ENCODE assay signal across 1 cellular context in genomic region chr2:58039170-58039611, GRCh38.
TF ChIP-seq lines count a peak whose summit lies in the region.

No MANE protein-coding gene starts in this region.

TF ChIP-seq in K562, 482 proteins besides CTCF, POLR2A, EP300 and RAD21 (continued from another document and continues in another):
- no peak for TF ChIP-seq E2F3 (CRISPR knock-in tag; IDR thresholded peaks at IDR 0.05)
- no peak for TF ChIP-seq GTF2B (IDR thresholded peaks at IDR 0.05; ENCODE audit: extremely low read depth, insufficient read length)
- TF ChIP-seq ETS2 (tag; IDR thresholded peaks at IDR 0.05; ENCODE audit: borderline replicate concordance, poor library complexity, severe bottlenecking), result no peak
- TF ChIP-seq HOXB6 (CRISPR knock-in tag; IDR thresholded peaks at IDR 0.05; ENCODE audit: borderline replicate concordance), result no peak
- TF ChIP-seq POLR3G (IDR thresholded peaks at IDR 0.05; ENCODE audit: extremely low read depth, insufficient read length, insufficient replicate concordance), result no peak
- TF ChIP-seq ZNF347 (CRISPR knock-in tag; IDR thresholded peaks at IDR 0.05; ENCODE audit: low read depth), result no peak
- TF ChIP-seq ZNF668 (CRISPR knock-in tag; IDR thresholded peaks at IDR 0.05), result no peak
- TF ChIP-seq SMAD3 (CRISPR knock-in tag; conservative IDR thresholded peaks at IDR 0.05), result no peak
- no peak for TF ChIP-seq NCOA2 (IDR thresholded peaks at IDR 0.05; ENCODE audit: partially characterized antibody in 2 of 2)
- TF ChIP-seq MEF2A (IDR thresholded peaks at IDR 0.05; ENCODE audit: control insufficient read depth, low read depth, low read length), result no peak
- TF ChIP-seq MYC (IDR thresholded peaks at IDR 0.05; ENCODE audit: low read depth, low read length), result 0 out of 2 replicates have a peak, but pooled peaks have one; percentile 19
- no peak for TF ChIP-seq MYC (CRISPR knock-in tag; IDR thresholded peaks at IDR 0.05; ENCODE audit: borderline replicate concordance, low read depth)
- no peak for TF ChIP-seq GTF3C2 (IDR thresholded peaks at IDR 0.05; ENCODE audit: borderline replicate concordance, extremely low read depth, insufficient read length)
- no peak for TF ChIP-seq IRF1 (CRISPR knock-in tag; IDR thresholded peaks at IDR 0.05; ENCODE audit: borderline replicate concordance)
- TF ChIP-seq ZC3H4 (CRISPR knock-in tag; IDR thresholded peaks at IDR 0.05; ENCODE audit: borderline replicate concordance), result no peak
- TF ChIP-seq BRD4 (IDR thresholded peaks at IDR 0.05), result no peak
- no peak for TF ChIP-seq ZNF407 (IDR thresholded peaks at IDR 0.05; ENCODE audit: low read depth)
- TF ChIP-seq SMAD2 (IDR thresholded peaks at IDR 0.05; ENCODE audit: low read depth, low read length), result no peak
- TF ChIP-seq HMG20B (CRISPR knock-in tag; IDR thresholded peaks at IDR 0.05), result no peak
- TF ChIP-seq NELFE (IDR thresholded peaks at IDR 0.05; ENCODE audit: insufficient read depth, insufficient read length), result no peak
- TF ChIP-seq ZNF57 (CRISPR knock-in tag; IDR thresholded peaks at IDR 0.05), result no peak
- no peak for TF ChIP-seq ZNF140 (CRISPR knock-in tag; IDR thresholded peaks at IDR 0.05)
- no peak for TF ChIP-seq ELK3 (CRISPR knock-in tag; IDR thresholded peaks at IDR 0.05)
- TF ChIP-seq CTBP1 (IDR thresholded peaks at IDR 0.05; ENCODE audit: borderline replicate concordance), result peak; percentile 68; the same call in 1 of the 2 replicates
- TF ChIP-seq RUNX1 (IDR thresholded peaks at IDR 0.05; ENCODE audit: low read depth), result no peak
- no peak for TF ChIP-seq PTRF (tag; IDR thresholded peaks at IDR 0.05)
- no peak for TF ChIP-seq ATF1 (CRISPR knock-in tag; IDR thresholded peaks at IDR 0.05)
- TF ChIP-seq ATF1 (tag; IDR thresholded peaks at IDR 0.05), result no peak
- 0 out of 2 replicates have a peak, but pooled peaks have one; percentile 27 for TF ChIP-seq ATF7 (IDR thresholded peaks at IDR 0.05)
- peak in 1 of 2 experiments; percentile 65; a peak in 1 of 4 replicates for TF ChIP-seq ZNF318 (IDR thresholded peaks at IDR 0.05; ENCODE audit: borderline replicate concordance in 1 of 2, low read depth in 1 of 2)
- no peak for TF ChIP-seq KLF13 (tag; IDR thresholded peaks at IDR 0.05; ENCODE audit: borderline replicate concordance, low read depth)
- no peak for TF ChIP-seq POLR2AphosphoS2 (IDR thresholded peaks at IDR 0.05; ENCODE audit: low read length)
- no peak for TF ChIP-seq BRF2 (IDR thresholded peaks at IDR 0.05; ENCODE audit: borderline replicate concordance, insufficient read depth, insufficient read length)
- no peak for TF ChIP-seq ZNF133 (CRISPR knock-in tag; IDR thresholded peaks at IDR 0.05)
- TF ChIP-seq XRCC5 (IDR thresholded peaks at IDR 0.05; ENCODE audit: low read depth, low read length), result no peak
- TF ChIP-seq FUS (optimal IDR thresholded peaks at IDR 0.05; ENCODE audit: low read depth, low read length), result no peak
- no peak for TF ChIP-seq MAX (CRISPR knock-in tag; IDR thresholded peaks at IDR 0.05)
